Comparison of ENCODE assay signal across 24 cellular contexts in the genomic region with DNA sequence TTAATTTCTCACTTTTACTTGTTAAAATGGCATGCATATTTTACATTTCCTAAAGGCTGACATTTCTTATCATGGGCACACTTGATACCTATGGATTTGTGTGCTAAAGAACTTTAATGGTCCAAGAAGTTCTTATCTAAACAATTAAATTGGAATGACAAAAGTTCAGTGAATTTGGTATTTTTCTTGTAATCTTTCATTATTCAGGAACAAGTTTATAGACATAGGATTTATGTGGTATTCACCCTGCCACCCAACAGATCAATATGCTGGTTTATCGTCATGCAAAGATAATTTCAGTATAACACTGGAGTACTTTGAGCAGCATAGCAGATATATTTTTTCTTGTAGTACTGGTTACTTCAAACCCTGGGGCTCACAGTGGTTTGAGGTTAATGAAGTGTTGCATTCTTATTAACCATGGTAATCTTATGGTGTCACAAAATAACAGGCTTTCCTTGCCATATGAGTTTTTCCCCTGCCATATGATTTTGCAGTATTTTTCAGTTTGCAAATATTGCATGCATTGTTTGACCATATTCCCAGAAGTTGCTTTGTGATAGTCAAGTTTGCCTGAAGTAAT.
"Had no signal": no experiment of that assay in that cellular context is flagged by ENCODE, and none has a peak within 500 bp of the region (broad histone marks: within the 10 kb centered on the region; RNA-seq: fewer than 3 reads in every experiment).

No MANE protein-coding gene starts in this region.

- DNase-seq: activated CD4-positive, alpha-beta T cell treated with anti-CD3 and anti-CD28 coated beads for 4 hours; activated CD4-positive, alpha-beta T cell treated with anti-CD3 and anti-CD28 coated beads, Interleukin-2, amount 50 U/mL, for 4 hours; activated CD8-positive, alpha-beta memory T cell treated with anti-CD3 and anti-CD28 coated beads, Interleukin-2, amount 10 ng/mL, durations not matched to agents 7 days and 5 days; activated effector memory CD4-positive, alpha-beta T cell treated with Interleukin-2 at 50 U/mL for 16 hours; activated naive CD4-positive, alpha-beta T cell treated with Interleukin-2 at 50 U/mL for 16 hours; activated naive CD8-positive, alpha-beta T cell treated with anti-CD3 and anti-CD28 coated beads, Interleukin-2, amount 50 U/mL, for 24 hours; activated T-cell treated with anti-CD3 and anti-CD28 coated beads, Interleukin-2, amount 50 U/mL, for 24 hours; amniotic stem cell; NCI-H1092; NCI-H1417; NCI-H1694; NCI-H2029 treated with DMSO at 0.1 percent for 48 hours; NCI-H345; NCI-H510A; NCI-H526 treated with DMSO at 0.1 percent for 48 hours; NCI-H82; RPMI8226; T-helper 1 cell; WERI-Rb-1 had no signal

- H3K27ac ChIP-seq: KMS-11, SK-N-MC, WERI-Rb-1 had no signal

- H3K4me1 Mint-ChIP-seq: activated CD8-positive, alpha-beta memory T cell treated with anti-CD3 and anti-CD28 coated beads, Interleukin-2, amount 10 ng/mL, durations not matched to agents 7 days and 5 days; activated naive CD8-positive, alpha-beta T cell treated with anti-CD3 and anti-CD28 coated beads, Interleukin-2, amount 50 U/mL, for 24 hours had no signal

- H3K9me3 Mint-ChIP-seq: activated naive CD8-positive, alpha-beta T cell treated with anti-CD3 and anti-CD28 coated beads, Interleukin-2, amount 50 U/mL, for 24 hours; activated T-cell treated with anti-CD3 and anti-CD28 coated beads, Interleukin-2, amount 50 U/mL, for 24 hours; activated T-helper 1 cell treated with anti-CD3 and anti-CD28 coated beads, Interleukin-12 subunit alpha, Interleukin-12 subunit beta, Interleukin-2, Interleukin-4 antibody, amounts not matched to agents 30 ng/mL and 10 ng/mL and 1 ng/mL, durations not matched to agents 14 hours and 24 hours and 36 hours had no signal

- H3K36me3 ChIP-seq: WERI-Rb-1 had no signal

- H3K27ac Mint-ChIP-seq: activated CD8-positive, alpha-beta memory T cell treated with anti-CD3 and anti-CD28 coated beads, Interleukin-2, amount 10 ng/mL, durations not matched to agents 7 days and 5 days; activated naive CD4-positive, alpha-beta T cell treated with anti-CD3 and anti-CD28 coated beads, Interleukin-2, amount 50 U/mL, for 72 hours; activated naive CD8-positive, alpha-beta T cell treated with anti-CD3 and anti-CD28 coated beads, Interleukin-2, amount 50 U/mL, for 24 hours; activated T-cell treated with anti-CD3 and anti-CD28 coated beads, Interleukin-2, amount 50 U/mL, for 24 hours; activated T-helper 1 cell treated with anti-CD3 and anti-CD28 coated beads, Interleukin-12 subunit alpha, Interleukin-12 subunit beta, Interleukin-2, Interleukin-4 antibody, amounts not matched to agents 30 ng/mL and 10 ng/mL and 1 ng/mL, durations not matched to agents 14 hours and 24 hours and 36 hours had no signal

- H3K27me3 Mint-ChIP-seq: activated naive CD8-positive, alpha-beta T cell treated with anti-CD3 and anti-CD28 coated beads, Interleukin-2, amount 50 U/mL, for 24 hours; activated T-cell treated with anti-CD3 and anti-CD28 coated beads, Interleukin-2, amount 50 U/mL, for 24 hours had no signal

- H3K36me3 Mint-ChIP-seq: activated CD8-positive, alpha-beta memory T cell treated with anti-CD3 and anti-CD28 coated beads, Interleukin-2, amount 10 ng/mL, durations not matched to agents 7 days and 5 days; activated naive CD4-positive, alpha-beta T cell treated with anti-CD3 and anti-CD28 coated beads, Interleukin-2, amount 50 U/mL, for 72 hours had no signal

- H3K4me3 Mint-ChIP-seq: activated CD8-positive, alpha-beta memory T cell treated with anti-CD3 and anti-CD28 coated beads, Interleukin-2, amount 10 ng/mL, durations not matched to agents 7 days and 5 days; activated naive CD8-positive, alpha-beta T cell treated with anti-CD3 and anti-CD28 coated beads, Interleukin-2, amount 50 U/mL, for 24 hours; activated T-cell treated with anti-CD3 and anti-CD28 coated beads, Interleukin-2, amount 50 U/mL, for 24 hours; activated T-helper 1 cell treated with anti-CD3 and anti-CD28 coated beads, Interleukin-12 subunit alpha, Interleukin-12 subunit beta, Interleukin-2, Interleukin-4 antibody, amounts not matched to agents 30 ng/mL and 10 ng/mL and 1 ng/mL, durations not matched to agents 14 hours and 24 hours and 36 hours had no signal

- H3K9ac ChIP-seq: KMS-11 had no signal

- ATAC-seq: activated CD8-positive, alpha-beta memory T cell treated with anti-CD3 and anti-CD28 coated beads, Interleukin-2, amount 10 ng/mL, durations not matched to agents 7 days and 5 days; activated naive CD4-positive, alpha-beta T cell treated with anti-CD3 and anti-CD28 coated beads, Interleukin-2, amount 50 U/mL, for 72 hours; activated naive CD8-positive, alpha-beta T cell treated with anti-CD3 and anti-CD28 coated beads, Interleukin-2, amount 50 U/mL, for 24 hours; Right ventricle myocardium inferior had no signal

- H3K4me3 ChIP-seq: SK-N-MC had no signal

- H3K4me2 ChIP-seq: KMS-11 had no signal
